ENCODE assay signal across 8 cellular contexts in the genomic region with DNA sequence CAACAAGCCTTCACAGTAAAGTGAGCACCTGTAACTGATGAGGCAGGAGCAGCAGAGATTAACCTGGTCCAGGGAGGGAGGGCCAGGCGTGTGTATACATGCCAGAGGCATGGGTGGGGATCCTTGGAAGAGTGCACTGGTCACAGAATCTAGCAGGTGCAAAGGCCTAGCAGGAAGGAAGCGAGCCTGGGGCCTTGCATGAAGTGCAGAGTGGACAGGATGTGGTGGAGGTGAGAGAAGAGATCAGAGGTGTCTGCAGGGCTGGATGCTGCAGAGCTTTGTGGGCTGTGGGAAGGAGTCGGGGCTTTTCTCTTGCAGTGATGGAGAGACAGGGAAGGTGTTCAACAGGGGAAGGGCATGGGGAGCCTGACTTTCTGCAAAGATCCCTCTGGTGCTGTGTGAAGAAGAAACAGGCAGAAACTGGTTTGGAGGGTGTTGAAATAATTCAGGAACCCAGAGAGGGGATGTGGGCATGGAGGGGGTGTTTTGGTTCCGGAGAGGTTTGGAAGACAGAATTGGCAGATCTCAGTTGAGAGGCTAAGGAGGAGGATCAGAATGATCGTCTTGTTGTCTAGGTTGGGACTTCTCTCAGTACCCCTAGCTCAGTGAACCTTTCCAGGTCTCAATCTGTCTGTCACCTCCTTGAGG. TPM values are rescaled to one million over a fixed set of nuclear protein-coding genes. Genes with fewer than 3 reads are reported as not detected.
DNase-seq lines count a peak whose midpoint lies in the region; ATAC-seq, FAIRE-seq and TF ChIP-seq lines count a peak whose summit lies in the region.

No MANE protein-coding gene starts in this region.

- H3K4me2 ChIP-seq in DOHH2 (ENCODE audit: low read length), result peak overlapping the region; percentile 45
- H3K4me2 ChIP-seq in GM23248 (ENCODE audit: unreplicated experiment), result no peak overlapping the region

- H3F3A ChIP-seq in DOHH2 (ENCODE audit: control insufficient read depth, insufficient read depth) (peaks cover 11% of the 10 kb centered on the region; the same call in 1 of the 2 replicates), GM23248 (ENCODE audit: insufficient read depth) (no peaks in the 10 kb centered on the region)

- peaks cover 46% of the 10 kb centered on the region for H3K4me1 ChIP-seq in DOHH2 (ENCODE audit: control insufficient read depth, low read length)
- peaks cover 4% of the 10 kb centered on the region; the same call in 1 of the 2 replicates for H3K4me1 ChIP-seq in GM23248 (ENCODE audit: insufficient read depth)

- peak overlapping the region; percentile 66 for H3K4me3 Mint-ChIP-seq in activated naive CD8-positive, alpha-beta T cell treated with anti-CD3 and anti-CD28 coated beads, Interleukin-2, amount 10 ng/mL, durations not matched to agents 7 days and 5 days

- no peaks in the 10 kb centered on the region for H3K9me3 Mint-ChIP-seq in activated naive CD8-positive, alpha-beta T cell treated with anti-CD3 and anti-CD28 coated beads, Interleukin-2, amount 10 ng/mL, durations not matched to agents 7 days and 5 days

- no peak overlapping the region for H3K9ac ChIP-seq in GM23248

- H3K36me3 ChIP-seq in DOHH2 (ENCODE audit: control insufficient read depth, low read length) (peaks cover 13% of the 10 kb centered on the region), GM23248 (ENCODE audit: low read depth) (no peaks in the 10 kb centered on the region)

- no peak for TF ChIP-seq CTCF in DOHH2 (IDR thresholded peaks at IDR 0.05; ENCODE audit: low read depth, low read length, poor library complexity, severe bottlenecking)

- H3K79me2 ChIP-seq in DOHH2 (ENCODE audit: control insufficient read depth, low read length), result peaks cover 26% of the 10 kb centered on the region
- H3K79me2 ChIP-seq in GM23248 (ENCODE audit: insufficient read depth), result peaks cover 22% of the 10 kb centered on the region

- H4K20me1 ChIP-seq in DOHH2 (ENCODE audit: control insufficient read depth, insufficient read depth, low read depth, low read length), result peaks cover 7% of the 10 kb centered on the region; the same call in 1 of the 2 replicates
- H4K20me1 ChIP-seq in GM23248 (ENCODE audit: insufficient read depth), result no peaks in the 10 kb centered on the region

- in situ Hi-C loops in GM23248 (cut with MboI), result no loop called here

- H3K27me3 ChIP-seq in DOHH2 (ENCODE audit: control insufficient read depth, low read length) (no peaks in the 10 kb centered on the region), GM23248 (replicated peaks; ENCODE audit: insufficient read depth) (no peaks in the 10 kb centered on the region; the same call in 1 of the 2 replicates)

- H3K4me1 Mint-ChIP-seq in activated naive CD8-positive, alpha-beta T cell treated with anti-CD3 and anti-CD28 coated beads, Interleukin-2, amount 10 ng/mL, durations not matched to agents 7 days and 5 days, result peaks cover 61% of the 10 kb centered on the region

- FAIRE-seq in HTR-8/SVneo (lab: Jason Lieb, UNC), result no peak

- H3K4me3 ChIP-seq in DOHH2 (ENCODE audit: low read length) (peak overlapping the region; percentile 28), GM23248 (no peak overlapping the region)

- 56 to 73% methylated on average over 5 of the region's 5 CpGs for WGBS in GM23248 (ENCODE audit: low coverage in 1 of 2, low lambda C conversion rate in 2 of 2, missing lambda C conversion rate in 2 of 2), 2 experiments

- H3K9me2 ChIP-seq in DOHH2 (replicated peaks; ENCODE audit: control insufficient read depth, low read length), result no peaks in the 10 kb centered on the region
- no peaks in the 10 kb centered on the region for H3K9me2 ChIP-seq in GM23248 (ENCODE audit: insufficient read depth)

- H3K36me3 Mint-ChIP-seq in activated naive CD8-positive, alpha-beta T cell treated with anti-CD3 and anti-CD28 coated beads, Interleukin-2, amount 10 ng/mL, durations not matched to agents 7 days and 5 days, result peaks cover 2% of the 10 kb centered on the region

- H2AFZ ChIP-seq in GM23248, result no peak overlapping the region

- peak; percentile 45 for ATAC-seq in GM21367 (IDR thresholded peaks at IDR 0.05; ENCODE audit: unreplicated experiment)
- peak; percentile 65 for ATAC-seq in activated naive CD8-positive, alpha-beta T cell treated with anti-CD3 and anti-CD28 coated beads, Interleukin-2, amount 10 ng/mL, durations not matched to agents 7 days and 5 days (ENCODE audit: low read depth)
- ATAC-seq in HG02970 (IDR thresholded peaks at IDR 0.05; ENCODE audit: low FRiP score, unreplicated experiment), result no peak

- H3K9me3 ChIP-seq in DOHH2 (ENCODE audit: control insufficient read depth, insufficient read depth, low read length) (no peaks in the 10 kb centered on the region), GM23248 (ENCODE audit: low read depth) (no peaks in the 10 kb centered on the region)

- DNase-seq in NCI-H146 treated with DMSO at 0.1 percent for 48 hours (lab: John Stamatoyannopoulos, UW; ENCODE audit: unreplicated experiment), result peak; percentile 20
- DNase-seq in activated naive CD8-positive, alpha-beta T cell treated with anti-CD3 and anti-CD28 coated beads, Interleukin-2, amount 10 ng/mL, durations not matched to agents 7 days and 5 days, result peak; percentile 70
- DNase-seq in GM23248, result no peak
- no peak for DNase-seq in HTR-8/SVneo (ENCODE audit: insufficient read length, low spot score)
- DNase-seq in NCI-H1092 treated with DMSO at 0.1 percent for 48 hours (lab: John Stamatoyannopoulos, UW), result no peak

- H3K27ac Mint-ChIP-seq in activated naive CD8-positive, alpha-beta T cell treated with anti-CD3 and anti-CD28 coated beads, Interleukin-2, amount 10 ng/mL, durations not matched to agents 7 days and 5 days, result peak overlapping the region; percentile 78

- POLR2A ChIA-PET in activated naive CD8-positive, alpha-beta T cell treated with anti-CD3 and anti-CD28 coated beads, Interleukin-2, amount 10 ng/mL, durations not matched to agents 7 days and 5 days (lab: Charles Lee), result interaction anchor here (1.1 to 1.2 kb wide), 2 partner anchors 55 to 89 kb away, joined by 3 to 6 read pairs; no protein-coding TSS in a partner anchor

- no peaks in the 10 kb centered on the region for H3K27me3 Mint-ChIP-seq in activated naive CD8-positive, alpha-beta T cell treated with anti-CD3 and anti-CD28 coated beads, Interleukin-2, amount 10 ng/mL, durations not matched to agents 7 days and 5 days

- H3K27ac ChIP-seq in DOHH2 (ENCODE audit: low read depth, low read length) (peak overlapping the region; percentile 37), GM23248 (no peak overlapping the region)

RNA-seq across cellular contexts. Expression of a gene that starts 2.6 kb away (rescaled TPM):
- total RNA-seq in activated naive CD8-positive, alpha-beta T cell treated with anti-CD3 and anti-CD28 coated beads, Interleukin-2, amount 10 ng/mL, durations not matched to agents 7 days and 5 days, result 10 to 100 TPM; 54.8 to 58.5 TPM
- 38.7 and 58.3 TPM in 2 replicates for total RNA-seq in GM23248 (2014; rRNA removed; shearing (Covaris generic))
- polyA plus RNA-seq in GM23248 (2016; fragmentation: Nextera tagmentation; extraction: Ambion mirVana), result 34.1 and 35.1 TPM in 2 replicates

RNA-seq across cellular contexts. Expression of a gene that starts 25.3 kb away (rescaled TPM):
- total RNA-seq in activated naive CD8-positive, alpha-beta T cell treated with anti-CD3 and anti-CD28 coated beads, Interleukin-2, amount 10 ng/mL, durations not matched to agents 7 days and 5 days, result not detected
- total RNA-seq in GM23248 (2014; rRNA removed; shearing (Covaris generic)), result not detected in 2 replicates
- polyA plus RNA-seq in GM23248 (2016; fragmentation: Nextera tagmentation; extraction: Ambion mirVana), result not detected in 2 replicates

RNA-seq across cellular contexts. Expression of a gene that starts 29.3 kb away (rescaled TPM):
- total RNA-seq in activated naive CD8-positive, alpha-beta T cell treated with anti-CD3 and anti-CD28 coated beads, Interleukin-2, amount 10 ng/mL, durations not matched to agents 7 days and 5 days, result not detected
- not detected in 2 replicates for total RNA-seq in GM23248 (2014; rRNA removed; shearing (Covaris generic))
- polyA plus RNA-seq in GM23248 (2016; fragmentation: Nextera tagmentation; extraction: Ambion mirVana), result not detected in 2 replicates

Comparison
In these comparisons a context has a peak if more than half of its experiments do, and no peak if none do; other contexts are left out.
1. DNase-seq: peak in NCI-H146 treated with DMSO at 0.1 percent for 48 hours (single experiment) and activated naive CD8-positive, alpha-beta T cell treated with anti-CD3 and anti-CD28 coated beads, Interleukin-2, amount 10 ng/mL, durations not matched to agents 7 days and 5 days (single experiment); none in GM23248 (single experiment), HTR-8/SVneo (single experiment) and NCI-H1092 treated with DMSO at 0.1 percent for 48 hours (single experiment).